ENCODE assay signal across 8 cellular contexts in the genomic region with DNA sequence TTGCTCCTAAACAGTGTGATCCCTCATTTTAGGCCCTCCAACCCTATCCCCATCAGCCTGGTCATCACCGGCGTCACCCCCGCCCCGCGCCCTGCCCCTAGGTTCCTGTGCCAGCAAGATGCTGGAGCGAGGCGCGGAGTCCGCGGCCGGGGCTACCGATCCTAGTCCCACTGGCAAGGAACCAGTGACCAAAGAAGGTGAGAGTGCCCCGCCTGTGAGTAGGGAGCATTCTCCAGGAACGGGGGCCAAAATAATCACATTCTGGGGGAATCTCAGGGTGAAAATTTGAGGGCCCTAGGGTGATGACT. TPM values are rescaled to one million over a fixed set of nuclear protein-coding genes. Genes with fewer than 3 reads are reported as not detected.
DNase-seq lines count a peak whose midpoint lies in the region; ATAC-seq and TF ChIP-seq lines count a peak whose summit lies in the region.

No MANE protein-coding gene starts in this region.

- H3K9me3 Mint-ChIP-seq in activated T-helper 17 cell treated with anti-CD3 and anti-CD28 coated beads, Interleukin-2, amount 50 U/mL, for 72 hours, result peaks cover 3% of the 10 kb centered on the region

- H3K27me3 ChIP-seq in H7 (ENCODE audit: control insufficient read depth, insufficient read depth, low read length) (0 out of 2 replicates have a peak, but pooled peaks cover 2% of the 10 kb centered on the region), hepatocyte (no peaks in the 10 kb centered on the region), skeletal muscle satellite cell (ENCODE audit: control insufficient read depth, insufficient read depth, low read length) (no peaks in the 10 kb centered on the region)

- H3K27ac ChIP-seq in hepatocyte, result peak overlapping the region; percentile 32

- H4K20me1 ChIP-seq in hepatocyte (ENCODE audit: insufficient read depth, poor library complexity, severe bottlenecking), result no peaks in the 10 kb centered on the region

- H3K9me3 ChIP-seq in hepatocyte (ENCODE audit: low read depth) (no peaks in the 10 kb centered on the region), skeletal muscle satellite cell (replicated peaks; ENCODE audit: low read length) (no peaks in the 10 kb centered on the region)

- TF ChIP-seq CTCF in hepatocyte (IDR thresholded peaks at IDR 0.05; ENCODE audit: poor library complexity), result no peak

- H3K4me2 ChIP-seq in hepatocyte (peak overlapping the region; percentile 69), skeletal muscle satellite cell (ENCODE audit: low read length) (peak overlapping the region; percentile 92)

- H3K4me3 ChIP-seq in H7 (ENCODE audit: insufficient read depth, low read depth, low read length), result peak overlapping the region; percentile 61
- no peak overlapping the region for H3K4me3 ChIP-seq in hepatocyte
- H3K4me3 ChIP-seq in skeletal muscle satellite cell (ENCODE audit: low read length), result peak overlapping the region; percentile 54

- H3K9ac ChIP-seq in skeletal muscle satellite cell (ENCODE audit: low read depth, low read length), result no peak overlapping the region

- no peak for DNase-seq in H7
- DNase-seq in hepatocyte (ENCODE audit: low spot score), result no peak
- no peak for DNase-seq in cerebellar cortex (ENCODE audit: low spot score)
- DNase-seq in ecto neural progenitor cell (ENCODE audit: low spot score), result no peak

- peaks cover 21% of the 10 kb centered on the region for H3K36me3 Mint-ChIP-seq in activated T-helper 17 cell treated with anti-CD3 and anti-CD28 coated beads, Interleukin-2, amount 50 U/mL, for 72 hours (ENCODE audit: low read depth)

- WGBS in hepatocyte (ENCODE audit: low lambda C conversion rate, missing lambda C conversion rate), result 14% methylated on average over 14 of the region's 14 CpGs

- H3K79me2 ChIP-seq in hepatocyte, result no peaks in the 10 kb centered on the region

- peaks cover 9% of the 10 kb centered on the region for H3K4me1 Mint-ChIP-seq in activated T-helper 17 cell treated with anti-CD3 and anti-CD28 coated beads, Interleukin-2, amount 50 U/mL, for 72 hours

- no peak overlapping the region for H3K27ac Mint-ChIP-seq in activated T-helper 17 cell treated with anti-CD3 and anti-CD28 coated beads, Interleukin-2, amount 50 U/mL, for 72 hours

- no peak overlapping the region for H2AFZ ChIP-seq in hepatocyte

- no peaks in the 10 kb centered on the region for H3K9me2 ChIP-seq in hepatocyte (replicated peaks; ENCODE audit: insufficient read depth)

- H3K27me3 Mint-ChIP-seq in activated T-helper 17 cell treated with anti-CD3 and anti-CD28 coated beads, Interleukin-2, amount 50 U/mL, for 72 hours, result no peaks in the 10 kb centered on the region

- peak overlapping the region; percentile 89 for H3K4me3 Mint-ChIP-seq in activated T-helper 17 cell treated with anti-CD3 and anti-CD28 coated beads, Interleukin-2, amount 50 U/mL, for 72 hours

- ATAC-seq in activated T-helper 17 cell treated with anti-CD3 and anti-CD28 coated beads, Interleukin-2, amount 50 U/mL, for 72 hours (replicated peaks), result no peak
- ATAC-seq in GM18861 (IDR thresholded peaks at IDR 0.05; ENCODE audit: unreplicated experiment) (no peak), GM19397 (IDR thresholded peaks at IDR 0.05; ENCODE audit: unreplicated experiment) (no peak)

- H3K36me3 ChIP-seq in H7 (replicated peaks; ENCODE audit: control insufficient read depth, insufficient read depth, low read length), result peaks cover 2% of the 10 kb centered on the region
- H3K36me3 ChIP-seq in hepatocyte (replicated peaks; ENCODE audit: insufficient read depth, low read depth), result peaks cover 2% of the 10 kb centered on the region
- H3K36me3 ChIP-seq in skeletal muscle satellite cell (ENCODE audit: insufficient read depth, low read length), result peaks cover 14% of the 10 kb centered on the region

- H3K4me1 ChIP-seq in hepatocyte (ENCODE audit: insufficient read depth), result peaks cover 7% of the 10 kb centered on the region
- H3K4me1 ChIP-seq in skeletal muscle satellite cell (ENCODE audit: control insufficient read depth, insufficient read depth, low read length), result peaks cover 25% of the 10 kb centered on the region

RNA-seq across cellular contexts. Expression of a gene that starts 1.3 kb away (rescaled TPM):
- not detected in 2 replicates for total RNA-seq in H7 (2014; rRNA removed; shearing (Covaris generic))
- total RNA-seq in activated T-helper 17 cell treated with anti-CD3 and anti-CD28 coated beads, Interleukin-2, amount 50 U/mL, for 72 hours, result 1 to 10 TPM in 1 of 2 donors, under 1 TPM in 1; 0.86 to 1.7 TPM
- 0.84 TPM in 1 of 2 replicates, not detected in the other for total RNA-seq in hepatocyte
- polyA plus RNA-seq in hepatocyte, result 3.1 and 6.8 TPM in 2 replicates
- not detected in 2 replicates for total RNA-seq in skeletal muscle satellite cell (2012; rRNA removed)

RNA-seq across cellular contexts. Expression of a gene that starts 7.3 kb away (rescaled TPM):
- total RNA-seq in H7 (2014; rRNA removed; shearing (Covaris generic)), result 15.0 and 17.0 TPM in 2 replicates
- 10 to 100 TPM; 71.1 to 74.0 TPM for total RNA-seq in activated T-helper 17 cell treated with anti-CD3 and anti-CD28 coated beads, Interleukin-2, amount 50 U/mL, for 72 hours
- 42.1 and 49.9 TPM in 2 replicates for total RNA-seq in hepatocyte
- 47.0 and 65.1 TPM in 2 replicates for polyA plus RNA-seq in hepatocyte
- total RNA-seq in skeletal muscle satellite cell (2012; rRNA removed), result 41.6 and 59.0 TPM in 2 replicates

RNA-seq across cellular contexts. Expression of a gene that starts 29.7 kb away (rescaled TPM):
- total RNA-seq in H7 (2014; rRNA removed; shearing (Covaris generic)), result 3.5 and 7.9 TPM in 2 replicates
- 10 to 100 TPM; 16.7 to 25.5 TPM for total RNA-seq in activated T-helper 17 cell treated with anti-CD3 and anti-CD28 coated beads, Interleukin-2, amount 50 U/mL, for 72 hours
- 22.2 and 24.9 TPM in 2 replicates for total RNA-seq in hepatocyte
- 23.4 and 29.0 TPM in 2 replicates for polyA plus RNA-seq in hepatocyte
- 5.0 and 6.8 TPM in 2 replicates for total RNA-seq in skeletal muscle satellite cell (2012; rRNA removed)

RNA-seq across cellular contexts. Expression of a gene that starts 41.1 kb away (rescaled TPM):
- total RNA-seq in H7 (2014; rRNA removed; shearing (Covaris generic)), result 44.9 and 58.8 TPM in 2 replicates
- 10 to 100 TPM; 33.8 to 34.9 TPM for total RNA-seq in activated T-helper 17 cell treated with anti-CD3 and anti-CD28 coated beads, Interleukin-2, amount 50 U/mL, for 72 hours
- total RNA-seq in hepatocyte, result 27.8 and 34.3 TPM in 2 replicates
- polyA plus RNA-seq in hepatocyte, result 27.3 and 27.8 TPM in 2 replicates
- total RNA-seq in skeletal muscle satellite cell (2012; rRNA removed), result 14.6 and 17.5 TPM in 2 replicates

RNA-seq across cellular contexts. Expression of a gene that starts 41.3 kb away (rescaled TPM):
- total RNA-seq in H7 (2014; rRNA removed; shearing (Covaris generic)), result 4.9 and 6.2 TPM in 2 replicates
- 1 to 10 TPM; 4.6 to 6.2 TPM for total RNA-seq in activated T-helper 17 cell treated with anti-CD3 and anti-CD28 coated beads, Interleukin-2, amount 50 U/mL, for 72 hours
- 4.7 and 11.4 TPM in 2 replicates for total RNA-seq in hepatocyte
- 4.5 and 4.6 TPM in 2 replicates for polyA plus RNA-seq in hepatocyte
- 1.1 and 1.8 TPM in 2 replicates for total RNA-seq in skeletal muscle satellite cell (2012; rRNA removed)
